ENCODE assay signal across 29 cellular contexts in the genomic region with DNA sequence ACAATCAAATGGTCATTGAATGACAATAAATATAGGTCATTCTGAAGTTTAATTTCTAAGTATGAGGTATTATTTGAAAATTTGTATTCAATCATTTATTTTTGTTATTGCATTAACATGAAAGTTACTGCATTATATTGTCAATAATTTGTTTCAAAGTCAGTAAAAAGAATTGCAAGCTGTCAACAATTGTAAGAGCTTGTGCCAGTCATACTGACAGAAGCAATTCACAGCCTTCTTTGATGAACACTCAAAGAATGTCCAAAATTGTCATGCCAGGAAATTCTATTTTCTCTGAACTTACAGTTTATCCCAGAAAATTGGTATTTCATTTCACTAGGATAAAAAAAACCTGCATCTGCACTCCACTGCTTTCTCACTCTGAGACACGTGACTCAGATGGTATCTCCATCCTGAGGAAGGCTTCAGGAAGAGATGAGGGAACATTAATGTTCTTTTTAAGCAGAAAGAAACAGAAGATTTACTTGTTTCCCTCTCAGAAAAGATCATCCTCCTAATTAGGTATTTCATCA.
"Had no signal": no experiment of that assay in that cellular context is flagged by ENCODE, and none has a peak within 500 bp of the region (broad histone marks: within the 10 kb centered on the region; RNA-seq: fewer than 3 reads in every experiment).

No MANE protein-coding gene starts in this region.

- H3K79me2 ChIP-seq: parathyroid adenoma had no signal

- H3K27ac ChIP-seq: coronary artery, foreskin keratinocyte, gastroesophageal sphincter, heart right ventricle, left ventricle myocardium inferior, lower lobe of right lung, neutrophil, parathyroid adenoma, psoas muscle, sigmoid colon, thoracic aorta, tibial nerve, upper lobe of left lung had no signal

- H3K36me3 Mint-ChIP-seq: natural killer cell; stimulated activated effector memory CD8-positive, alpha-beta T cell treated with anti-CD3 and anti-CD28 coated beads, Interleukin-12 subunit alpha, Interleukin-12 subunit beta, amount 100 ng/mL, for 72 hours had no signal

- H3K4me1 Mint-ChIP-seq: natural killer cell; neural crest cell; stimulated activated effector memory CD8-positive, alpha-beta T cell treated with anti-CD3 and anti-CD28 coated beads, Interleukin-12 subunit alpha, Interleukin-12 subunit beta, amount 100 ng/mL, for 72 hours had no signal

- H3K9me3 Mint-ChIP-seq: effector memory CD8-positive, alpha-beta T cell; stimulated activated effector memory CD8-positive, alpha-beta T cell treated with anti-CD3 and anti-CD28 coated beads, Interleukin-12 subunit alpha, Interleukin-12 subunit beta, amount 100 ng/mL, for 72 hours had no signal

- H2AFZ ChIP-seq: parathyroid adenoma had no signal

- H3K36me3 ChIP-seq: gastroesophageal sphincter, heart right ventricle, left ventricle myocardium inferior, lower lobe of right lung, neutrophil, sigmoid colon, thoracic aorta, tibial nerve, upper lobe of left lung had no signal

- H3K27me3 ChIP-seq: foreskin keratinocyte, gastroesophageal sphincter, heart right ventricle, neutrophil, sigmoid colon, tibial nerve, upper lobe of left lung had no signal

- ATAC-seq: effector memory CD8-positive, alpha-beta T cell; esophagus mucosa; foreskin keratinocyte; gastroesophageal sphincter; heart right ventricle; left colon; lower lobe of right lung; natural killer cell; psoas muscle; right cardiac atrium; stimulated activated effector memory CD8-positive, alpha-beta T cell treated with anti-CD3 and anti-CD28 coated beads, Interleukin-12 subunit alpha, Interleukin-12 subunit beta, amount 100 ng/mL, for 72 hours; stimulated activated naive CD8-positive, alpha-beta T cell treated with anti-CD3 and anti-CD28 coated beads, Interleukin-15, Interleukin-2, amounts not matched to agents 100 U/mL and 50 U/mL, for 24 hours had no signal

- H3K4me1 ChIP-seq: foreskin keratinocyte, gastroesophageal sphincter, left ventricle myocardium inferior, lower lobe of right lung, psoas muscle, sigmoid colon, tibial nerve, upper lobe of left lung had no signal

- H3K27me3 Mint-ChIP-seq: effector memory CD8-positive, alpha-beta T cell had no signal

- H3K4me3 ChIP-seq: coronary artery, gastroesophageal sphincter, heart right ventricle, left ventricle myocardium inferior, lower lobe of right lung, psoas muscle, sigmoid colon, thoracic aorta, tibial nerve, upper lobe of left lung had no signal

- DNase-seq: dermis blood vessel endothelial cell; effector memory CD8-positive, alpha-beta T cell; foreskin keratinocyte; glutamatergic neuron; heart right ventricle; hippocampal formation; islet precursor cell; kidney glomerular epithelial cell; left colon; left ventricle myocardium inferior; lower lobe of right lung; natural killer cell; psoas muscle; right cardiac atrium; sigmoid colon; stimulated activated CD4-positive, alpha-beta T cell treated with anti-CD3 and anti-CD28 coated beads, Interleukin-2, amount 100 ng/mL, for 24 hours; stimulated activated CD4-positive, alpha-beta T cell treated with anti-CD3 and anti-CD28 coated beads, Interleukin-4, amount 100 ng/mL, for 24 hours; stimulated activated naive CD8-positive, alpha-beta T cell treated with anti-CD3 and anti-CD28 coated beads, Interleukin-15, Interleukin-2, amounts not matched to agents 100 U/mL and 50 U/mL, for 24 hours; substantia nigra; upper lobe of left lung had no signal

- H3K27ac Mint-ChIP-seq: effector memory CD8-positive, alpha-beta T cell; natural killer cell; stimulated activated effector memory CD8-positive, alpha-beta T cell treated with anti-CD3 and anti-CD28 coated beads, Interleukin-12 subunit alpha, Interleukin-12 subunit beta, amount 100 ng/mL, for 72 hours had no signal

- H3K4me3 Mint-ChIP-seq: effector memory CD8-positive, alpha-beta T cell; natural killer cell; neural crest cell; stimulated activated effector memory CD8-positive, alpha-beta T cell treated with anti-CD3 and anti-CD28 coated beads, Interleukin-12 subunit alpha, Interleukin-12 subunit beta, amount 100 ng/mL, for 72 hours had no signal
